11 cellular contexts compared by ENCODE assay signal in genomic region chr5:172877496-172878260, GRCh38. TPM values are rescaled to one million over a fixed set of nuclear protein-coding genes. Genes with fewer than 3 reads are reported as not detected.
DNase-seq lines count a peak whose midpoint lies in the region; TF ChIP-seq lines count a peak whose summit lies in the region.
"Had no signal": no experiment of that assay in that cellular context is flagged by ENCODE, and none has a peak within 500 bp of the region (broad histone marks: within the 10 kb centered on the region; RNA-seq: fewer than 3 reads in every experiment).

No MANE protein-coding gene starts in this region.

- H3K36me3 Mint-ChIP-seq in CD14-positive monocyte: peaks cover 25 to 38% of the 10 kb centered on the region in 2 donors
- H3K36me3 Mint-ChIP-seq in glutamatergic neuron (ENCODE audit: unreplicated experiment): peaks cover 10% of the 10 kb centered on the region

- H3K27ac Mint-ChIP-seq in CD14-positive monocyte (peak overlapping the region; percentile 75 to 92 (median 91)), glutamatergic neuron (ENCODE audit: unreplicated experiment) (peak overlapping the region; percentile 74)

- H3K4me3 ChIP-seq in sigmoid colon: no peak overlapping the region

- 87 to 92% methylated on average over 9 of the region's 9 CpGs for WGBS in sigmoid colon, 2 donors

- TF ChIP-seq EP300 in sigmoid colon (IDR thresholded peaks at IDR 0.05): no peak

- no peaks in the 10 kb centered on the region for H3K9me3 ChIP-seq in sigmoid colon

- TF ChIP-seq CTCF in CD14-positive monocyte (IDR thresholded peaks at IDR 0.05) (no peak), glutamatergic neuron (IDR thresholded peaks at IDR 0.05; ENCODE audit: partially characterized antibody, unreplicated experiment) (no peak), sigmoid colon (IDR thresholded peaks at IDR 0.05) (no peak)

- H3K9me3 Mint-ChIP-seq in CD14-positive monocyte (peaks cover 0 to 2% (median 0%) of the 10 kb centered on the region in 7 donors), glutamatergic neuron (ENCODE audit: unreplicated experiment) (peaks cover 12% of the 10 kb centered on the region)

- intact Hi-C loops in CD14-positive monocyte (cut with micrococcal nuclease): loop anchor here in 1 of 2 donors (5.0 kb wide), 1 partner anchor 35 kb away; no protein-coding TSS in a partner anchor
- intact Hi-C loops in sigmoid colon (cut with DNase I): no loop called here

- peak overlapping the region in 3 of 4 donors; percentile 64 to 84 (median 70) for H3K27ac ChIP-seq in sigmoid colon

- H3K4me3 Mint-ChIP-seq in CD14-positive monocyte: peak overlapping the region in 1 of 2 donors; percentile 43
- H3K4me3 Mint-ChIP-seq in glutamatergic neuron (ENCODE audit: unreplicated experiment): no peak overlapping the region

- H3K27me3 ChIP-seq in sigmoid colon: no peaks in the 10 kb centered on the region

- H3K4me1 ChIP-seq in sigmoid colon: peaks cover 0 to 36% (median 24%) of the 10 kb centered on the region in 4 donors

- H3K4me1 Mint-ChIP-seq in CD14-positive monocyte (peaks cover 36% of the 10 kb centered on the region), glutamatergic neuron (ENCODE audit: low read depth, unreplicated experiment) (peaks cover 35% of the 10 kb centered on the region)

- H3K36me3 ChIP-seq in sigmoid colon: no peaks in the 10 kb centered on the region

- H3K27me3 Mint-ChIP-seq in CD14-positive monocyte (ENCODE audit: low read depth in 3 of 3) (peaks cover 4 to 14% (median 11%) of the 10 kb centered on the region in 3 donors), glutamatergic neuron (ENCODE audit: unreplicated experiment) (peaks cover 9% of the 10 kb centered on the region)

- DNase-seq in CD14-positive monocyte (ENCODE audit: low spot score): no peak
- DNase-seq in SKM-1 treated with dmso at 0.1 percent for 144 hours (lab: John Stamatoyannopoulos, UW; ENCODE audit: unreplicated experiment): peak; percentile 41
- no peak for DNase-seq in glutamatergic neuron
- no peak for DNase-seq in sigmoid colon
- no peak for DNase-seq in hypothalamus (lab: John Stamatoyannopoulos, UW)
- DNase-seq in stimulated activated CD4-positive, alpha-beta T cell treated with anti-CD3 and anti-CD28 coated beads, Interleukin-12 subunit alpha, Interleukin-12 subunit beta, amount 100 ng/mL, for 4 hours: no peak
- DNase-seq in NCI-H2171 (lab: John Stamatoyannopoulos, UW): no peak
- DNase-seq in effector CD8-positive, alpha-beta T cell (lab: John Stamatoyannopoulos, UW): no peak
- DNase-seq: activated CD4-positive, CD25-positive, alpha-beta regulatory T cell; GF-D8; RPMI8226 had no signal

- TF ChIP-seq POLR2A in sigmoid colon (IDR thresholded peaks at IDR 0.05): no peak

RNA-seq across cellular contexts. Expression of gene ERGIC1, which starts 43.6 kb away (rescaled TPM):
- polyA plus RNA-seq in CD14-positive monocyte (10 to 100 TPM; 28.3 to 34.1 TPM), sigmoid colon (100 to 1,000 TPM; 125 to 160 (median 132) TPM)
- total RNA-seq in glutamatergic neuron (ENCODE audit: unreplicated experiment) (76.2 TPM), sigmoid colon (100 to 1,000 TPM in 1 of 4 donors, 10 to 100 TPM in 3; 80.6 to 117 (median 95.7) TPM)
